8 cellular contexts compared by ENCODE assay signal in the genomic region with DNA sequence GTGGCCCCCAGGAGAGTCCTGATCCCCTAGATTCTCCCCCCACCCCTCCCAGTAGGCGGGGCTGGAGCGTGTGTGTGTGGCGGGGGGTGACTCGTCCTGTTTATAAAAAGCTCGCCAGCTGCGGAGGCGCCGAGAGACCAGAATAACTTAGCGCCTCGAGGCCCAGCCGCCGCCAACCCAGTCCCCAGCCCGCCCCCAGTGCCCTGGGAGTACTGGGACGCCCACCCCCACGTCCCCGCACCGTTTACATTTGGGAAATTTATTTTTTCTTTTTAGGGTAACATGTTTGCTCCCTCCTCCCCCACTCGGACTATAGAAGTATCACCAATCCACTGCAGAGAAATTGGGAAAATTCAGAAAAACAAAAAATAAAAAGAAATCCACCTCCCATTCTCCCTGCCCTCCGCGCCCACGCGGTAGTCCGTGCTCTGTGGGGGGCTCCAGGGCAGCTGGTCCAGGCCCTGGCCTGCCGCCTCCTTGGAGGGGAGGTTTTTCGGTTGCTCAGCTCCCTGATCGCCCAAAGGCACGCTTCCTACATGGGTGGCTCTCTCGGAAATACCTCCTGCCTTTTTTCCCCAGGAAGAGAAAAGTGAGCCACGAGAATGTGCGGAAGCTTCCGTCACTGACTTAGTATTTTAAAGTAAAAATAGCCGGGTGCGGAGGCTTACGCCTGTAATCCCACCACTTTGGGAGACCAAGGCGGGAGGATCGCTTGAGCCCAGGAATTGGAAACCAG. TPM values are rescaled to one million over a fixed set of nuclear protein-coding genes. Genes with fewer than 3 reads are reported as not detected.
DNase-seq lines count a peak whose midpoint lies in the region; ATAC-seq and TF ChIP-seq lines count a peak whose summit lies in the region.

No MANE protein-coding gene starts in this region.

- H3K4me1 Mint-ChIP-seq in H9: peaks cover 8 to 34% of the 10 kb centered on the region in 2 experiments
- H3K4me1 Mint-ChIP-seq in activated naive CD8-positive, alpha-beta T cell treated with anti-CD3 and anti-CD28 coated beads, Interleukin-2, amount 10 ng/mL, durations not matched to agents 7 days and 5 days: peaks cover 11% of the 10 kb centered on the region

- no peak overlapping the region for H2BK15ac ChIP-seq in H9 (ENCODE audit: low read depth, low read length)

- H3K4me1 ChIP-seq in H9 (ENCODE audit: insufficient read depth, low read length) (no peaks in the 10 kb centered on the region), RWPE2 (ENCODE audit: insufficient read depth, poor library complexity, severe bottlenecking) (no peaks in the 10 kb centered on the region), neuron (ENCODE audit: insufficient read depth, low read length) (peaks cover 13% of the 10 kb centered on the region), uterus (peaks cover 0 to 7% of the 10 kb centered on the region in 2 donors)

- no peak overlapping the region for H3T11ph ChIP-seq in H9 (ENCODE audit: low read length)

- H3K27ac Mint-ChIP-seq in H9: peak overlapping the region; percentile 96 to 98 (median 97); a peak in 5 of 7 replicates
- peak overlapping the region; percentile 90 for H3K27ac Mint-ChIP-seq in activated naive CD8-positive, alpha-beta T cell treated with anti-CD3 and anti-CD28 coated beads, Interleukin-2, amount 10 ng/mL, durations not matched to agents 7 days and 5 days

- H3K14ac ChIP-seq in H9 (ENCODE audit: insufficient read depth, low read length): peak overlapping the region; percentile 81

- no peak overlapping the region for H4K5ac ChIP-seq in H9 (ENCODE audit: insufficient read length, low read depth, low read length)

- H4K20me1 ChIP-seq in H9 (ENCODE audit: control insufficient read depth, insufficient read depth, insufficient read length): peaks cover 4% of the 10 kb centered on the region

- H3K79me2 ChIP-seq in H9 (ENCODE audit: insufficient read depth, low read length): no peaks in the 10 kb centered on the region; the same call in 1 of the 2 replicates

- H3K9ac ChIP-seq in H9 (ENCODE audit: extremely low read depth, insufficient read length, low read length): peak overlapping the region; percentile 62

- peak; percentile 69 for DNase-seq in AG08395 (ENCODE audit: low spot score)
- peak; percentile 58 for DNase-seq in H9
- no peak for DNase-seq in RWPE2 (ENCODE audit: low spot score)
- no peak for DNase-seq in activated naive CD8-positive, alpha-beta T cell treated with anti-CD3 and anti-CD28 coated beads, Interleukin-2, amount 10 ng/mL, durations not matched to agents 7 days and 5 days
- DNase-seq in glomerular visceral epithelial cell (ENCODE audit: extremely low spot score): peak; percentile 58
- DNase-seq in uterus: peak; percentile 85 to 91

- H3K18ac ChIP-seq in H9 (ENCODE audit: insufficient read length, low read depth, low read length): peak overlapping the region; percentile 77

- intact Hi-C loops in uterus (cut with DNase I; ENCODE audit: low total_unique reads): no loop called here

- peaks cover 18% of the 10 kb centered on the region for H3K23me2 ChIP-seq in H9 (ENCODE audit: insufficient read length, low read depth, low read length, poor library complexity, severe bottlenecking)

- H2BK12ac ChIP-seq in H9 (ENCODE audit: insufficient read length, low read depth, low read length): no peak overlapping the region

- H3K36me3 ChIP-seq in RWPE2 (ENCODE audit: low read depth) (peaks cover 3% of the 10 kb centered on the region; the same call in 1 of the 2 replicates), neuron (ENCODE audit: insufficient read depth, low read length) (no peaks in the 10 kb centered on the region), uterus (no peaks in the 10 kb centered on the region)

- ATAC-seq in RWPE2 (ENCODE audit: low read depth) (no peak), HG03025 (IDR thresholded peaks at IDR 0.05; ENCODE audit: low FRiP score, unreplicated experiment) (no peak)
- ATAC-seq in activated naive CD8-positive, alpha-beta T cell treated with anti-CD3 and anti-CD28 coated beads, Interleukin-2, amount 10 ng/mL, durations not matched to agents 7 days and 5 days (ENCODE audit: low read depth): no peak

- TF ChIP-seq CTCF in H9 (conservative IDR thresholded peaks at IDR 0.05): no peak
- no peak for TF ChIP-seq CTCF in RWPE2 (IDR thresholded peaks at IDR 0.05; ENCODE audit: poor library complexity, severe bottlenecking)
- no peak for TF ChIP-seq CTCF in uterus (IDR thresholded peaks at IDR 0.05)

- no peak overlapping the region for H2BK120ac ChIP-seq in H9 (ENCODE audit: low read depth, low read length, poor library complexity, severe bottlenecking)

- H3K79me1 ChIP-seq in H9 (ENCODE audit: insufficient read depth, low read depth, low read length, poor library complexity, severe bottlenecking): no peaks in the 10 kb centered on the region

- H2AFZ ChIP-seq in H9 (ENCODE audit: low read length) (no peak overlapping the region), neuron (ENCODE audit: low read depth, low read length) (peak overlapping the region; percentile 91)

- no peak overlapping the region for H4K91ac ChIP-seq in H9 (ENCODE audit: insufficient read length, low read depth, low read length)

- H3K56ac ChIP-seq in H9 (ENCODE audit: insufficient read length, low read depth, low read length): no peak overlapping the region

- peaks cover 7 to 14% (median 7%) of the 10 kb centered on the region in 3 experiments; a peak in 5 of 7 replicates for H3K36me3 Mint-ChIP-seq in H9 (ENCODE audit: insufficient read depth in 1 of 3, low read depth in 3 of 3)
- peaks cover 10% of the 10 kb centered on the region for H3K36me3 Mint-ChIP-seq in activated naive CD8-positive, alpha-beta T cell treated with anti-CD3 and anti-CD28 coated beads, Interleukin-2, amount 10 ng/mL, durations not matched to agents 7 days and 5 days

- H3K27me3 Mint-ChIP-seq in H9 (ENCODE audit: low read depth): peaks cover 3% of the 10 kb centered on the region; the same call in 1 of the 2 replicates
- peaks cover 12% of the 10 kb centered on the region for H3K27me3 Mint-ChIP-seq in activated naive CD8-positive, alpha-beta T cell treated with anti-CD3 and anti-CD28 coated beads, Interleukin-2, amount 10 ng/mL, durations not matched to agents 7 days and 5 days

- H3K27ac ChIP-seq in H9 (ENCODE audit: insufficient read length, low read depth, low read length) (peak overlapping the region; percentile 50), RWPE2 (ENCODE audit: poor library complexity, severe bottlenecking) (peak overlapping the region; percentile 58), uterus (peak overlapping the region; percentile 98 to 100)

- H2AK5ac ChIP-seq in H9 (ENCODE audit: insufficient read length, low read length): no peak overlapping the region

- no peaks in the 10 kb centered on the region for H3K9me3 ChIP-seq in H9 (ENCODE audit: control insufficient read depth, low read depth, low read length)
- no peaks in the 10 kb centered on the region for H3K9me3 ChIP-seq in RWPE2 (ENCODE audit: severe bottlenecking)
- no peaks in the 10 kb centered on the region for H3K9me3 ChIP-seq in neuron (ENCODE audit: low read length)
- no peaks in the 10 kb centered on the region for H3K9me3 ChIP-seq in uterus

- no peak overlapping the region for H2BK20ac ChIP-seq in H9 (ENCODE audit: low read depth, low read length, poor library complexity, severe bottlenecking)

- H3K4ac ChIP-seq in H9 (ENCODE audit: low read depth, low read length): no peak overlapping the region

- no peak overlapping the region for H4K8ac ChIP-seq in H9 (replicated peaks; ENCODE audit: insufficient read length, low read depth, low read length)

- H2BK5ac ChIP-seq in H9 (ENCODE audit: insufficient read length, low read length): no peak overlapping the region

- POLR2A ChIA-PET in activated naive CD8-positive, alpha-beta T cell treated with anti-CD3 and anti-CD28 coated beads, Interleukin-2, amount 10 ng/mL, durations not matched to agents 7 days and 5 days (lab: Charles Lee): interaction anchor here (0.6 to 4.0 kb wide), 10 partner anchors 11 to 988 kb away, joined by 3 to 42 read pairs (median 5); a partner anchor contains a TSS

- peaks cover 0 to 2% of the 10 kb centered on the region in 2 experiments; a peak in 1 of 5 replicates for H3K9me3 Mint-ChIP-seq in H9
- H3K9me3 Mint-ChIP-seq in activated naive CD8-positive, alpha-beta T cell treated with anti-CD3 and anti-CD28 coated beads, Interleukin-2, amount 10 ng/mL, durations not matched to agents 7 days and 5 days: no peaks in the 10 kb centered on the region

- H3K4me3 Mint-ChIP-seq in H9: peak overlapping the region; percentile 78 to 91
- peak overlapping the region; percentile 78 for H3K4me3 Mint-ChIP-seq in activated naive CD8-positive, alpha-beta T cell treated with anti-CD3 and anti-CD28 coated beads, Interleukin-2, amount 10 ng/mL, durations not matched to agents 7 days and 5 days

- no CpG with 5 or more reads among the region's 36 CpGs for WGBS in H9 (ENCODE audit: extremely low coverage, insufficient read length, low lambda C conversion rate)

- H3K27me3 ChIP-seq in H9 (ENCODE audit: insufficient read depth, low read length) (no peaks in the 10 kb centered on the region), RWPE2 (ENCODE audit: insufficient read depth, poor library complexity, severe bottlenecking) (no peaks in the 10 kb centered on the region), neuron (ENCODE audit: insufficient read depth, low read length) (no peaks in the 10 kb centered on the region), uterus (no peaks in the 10 kb centered on the region)

- peak; percentile 54 to 87 for TF ChIP-seq POLR2A in uterus (IDR thresholded peaks at IDR 0.05)

- H3K23ac ChIP-seq in H9 (ENCODE audit: insufficient read length, low read depth, low read length): no peak overlapping the region

- H3K4me3 ChIP-seq in RWPE2 (ENCODE audit: severe bottlenecking) (peak overlapping the region; percentile 52), neuron (ENCODE audit: low read length) (peak overlapping the region; percentile 64), uterus (peak overlapping the region; percentile 55 to 75)

- H3K4me2 ChIP-seq in H9 (ENCODE audit: insufficient read depth, insufficient read length, low read length): peak overlapping the region; percentile 69

RNA-seq across cellular contexts. Expression of a gene that starts 1.5 kb away (rescaled TPM):
- total RNA-seq in H9 (2021): 6.8 and 8.5 TPM in 2 replicates
- total RNA-seq in activated naive CD8-positive, alpha-beta T cell treated with anti-CD3 and anti-CD28 coated beads, Interleukin-2, amount 10 ng/mL, durations not matched to agents 7 days and 5 days: 1 to 10 TPM; 3.0 to 6.1 TPM
- total RNA-seq in uterus: 1 to 10 TPM in 1 of 4 donors, under 1 TPM in 2, not detected in 1; 0.69 to 3.8 (median 0.77) TPM

RNA-seq across cellular contexts. Expression of a gene that starts 12.3 kb away (rescaled TPM):
- total RNA-seq in H9 (2021) (22.4 and 26.4 TPM in 2 replicates), uterus (10 to 100 TPM in 3 of 4 donors, 1 to 10 TPM in 1; 5.2 to 19.7 (median 11.1) TPM)
- total RNA-seq in activated naive CD8-positive, alpha-beta T cell treated with anti-CD3 and anti-CD28 coated beads, Interleukin-2, amount 10 ng/mL, durations not matched to agents 7 days and 5 days: 1 to 10 TPM; 5.8 to 6.5 TPM

RNA-seq across cellular contexts. Expression of a gene that starts 20.9 kb away (rescaled TPM):
- total RNA-seq in H9 (2021) (1.4 and 1.8 TPM in 2 replicates), uterus (1 to 10 TPM in 2 of 4 donors, not detected in 2; 1.7 to 3.3 TPM)
- total RNA-seq in activated naive CD8-positive, alpha-beta T cell treated with anti-CD3 and anti-CD28 coated beads, Interleukin-2, amount 10 ng/mL, durations not matched to agents 7 days and 5 days: under 1 TPM in 1 of 2 experiments, not detected in 1; 0.65 TPM

RNA-seq across cellular contexts. Expression of a gene that starts 31.7 kb away (rescaled TPM):
- total RNA-seq in H9 (2021) (23.6 and 28.0 TPM in 2 replicates), uterus (10 to 100 TPM in 2 of 4 donors, 1 to 10 TPM in 2; 4.1 to 17.4 (median 11.4) TPM)
- total RNA-seq in activated naive CD8-positive, alpha-beta T cell treated with anti-CD3 and anti-CD28 coated beads, Interleukin-2, amount 10 ng/mL, durations not matched to agents 7 days and 5 days: 10 to 100 TPM; 78.8 to 80.8 TPM

RNA-seq across cellular contexts. Expression of a gene that starts 52.4 kb away (rescaled TPM):
- total RNA-seq in H9 (2021): 42.8 and 45.1 TPM in 2 replicates
- total RNA-seq in activated naive CD8-positive, alpha-beta T cell treated with anti-CD3 and anti-CD28 coated beads, Interleukin-2, amount 10 ng/mL, durations not matched to agents 7 days and 5 days: 10 to 100 TPM; 11.4 to 12.9 TPM
- total RNA-seq in uterus: 10 to 100 TPM; 17.2 to 39.4 (median 29.7) TPM

Comparison
In these comparisons a context has a peak if more than half of its experiments do, and no peak if none do; other contexts are left out.
1. DNase-seq: peak in AG08395 (single experiment), H9 (single experiment), glomerular visceral epithelial cell (single experiment) and uterus (2 of 2); none in RWPE2 (single experiment) and activated naive CD8-positive, alpha-beta T cell treated with anti-CD3 and anti-CD28 coated beads, Interleukin-2, amount 10 ng/mL, durations not matched to agents 7 days and 5 days (single experiment).
2. Peak in every context shown above with its lines, with median percentiles within 50 percentile points of each other: H3K27ac ChIP-seq and H3K4me3 ChIP-seq.